8 cellular contexts compared by ENCODE assay signal in the genomic region with DNA sequence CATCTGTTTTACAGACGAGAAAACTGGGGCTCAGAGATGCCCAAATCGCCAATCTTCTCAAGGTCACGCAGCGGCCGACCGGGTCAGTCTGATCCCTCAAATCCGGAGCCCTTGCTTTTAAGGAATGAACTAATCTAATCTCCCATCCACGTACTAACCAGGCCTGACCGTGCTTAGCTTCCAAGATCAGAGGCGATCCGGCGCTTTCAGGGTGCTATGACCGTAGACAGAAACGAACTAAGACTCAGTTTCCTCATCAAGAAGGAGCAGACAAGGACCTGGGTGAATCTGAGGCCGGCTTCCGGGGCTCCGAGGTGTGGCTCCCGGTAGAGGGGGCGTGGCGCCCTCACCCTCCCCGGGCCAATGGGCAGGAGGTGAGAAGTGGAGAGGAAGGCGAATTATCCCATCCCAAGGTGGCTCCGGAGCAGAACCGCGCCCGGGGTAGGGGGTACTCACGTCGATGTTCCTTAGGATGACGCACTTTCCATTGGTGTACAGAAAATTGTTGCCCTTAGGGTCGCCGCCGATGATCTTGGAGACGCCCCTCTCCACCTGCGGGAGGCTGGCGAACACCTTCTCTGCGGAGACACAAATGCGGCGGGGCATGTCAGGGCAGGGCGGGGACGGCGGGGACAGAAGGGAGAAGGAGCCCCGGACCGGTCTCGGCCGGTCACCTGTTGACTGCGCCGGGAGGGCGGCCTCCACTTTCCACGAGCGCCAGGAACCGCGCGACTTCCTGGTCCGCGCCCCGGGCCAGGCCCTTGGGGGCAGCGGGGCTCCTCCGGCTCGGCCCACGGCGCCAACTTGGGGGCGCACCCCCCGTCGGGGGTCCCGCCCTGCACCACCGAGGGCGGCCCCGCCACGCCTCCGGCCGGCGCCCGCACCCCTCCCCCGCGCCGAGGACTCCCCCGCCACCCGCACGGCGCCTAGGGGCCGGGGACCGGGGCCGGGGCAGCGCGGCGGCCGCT. TPM values are rescaled to one million over a fixed set of nuclear protein-coding genes. Genes with fewer than 3 reads are reported as not detected.
A peak's percentile ranks its signal among the peaks of the same experiment; 100 is the strongest.
DNase-seq lines count a peak whose midpoint lies in the region; ATAC-seq, FAIRE-seq and TF ChIP-seq lines count a peak whose summit lies in the region.

No MANE protein-coding gene starts in this region.

- no peaks in the 10 kb centered on the region for H3K9me2 ChIP-seq in Loucy (replicated peaks; ENCODE audit: low read depth, low read length)

- H3K4me2 ChIP-seq in Loucy (ENCODE audit: low read depth, low read length, poor library complexity, severe bottlenecking) = peak overlapping the region; percentile 99

- DNase-seq in GM12891 (ENCODE audit: insufficient read length, low spot score) (peak; percentile 70), H4 (ENCODE audit: low spot score) (peak; percentile 53), coronary artery (ENCODE audit: low spot score) (no peak), memory B cell (ENCODE audit: low spot score in 2 of 2) (peak; percentile 44 to 58), epidermal melanocyte (ENCODE audit: insufficient read length, low spot score) (no peak)
- DNase-seq in activated CD4-positive, alpha-beta T cell treated with anti-CD3 and anti-CD28 coated beads for 4 hours = peak; percentile 63 to 68

- H3K79me2 ChIP-seq in Loucy (ENCODE audit: insufficient read depth, low read length) = peaks cover 72% of the 10 kb centered on the region

- peak overlapping the region; percentile 86 to 99 for H3K27ac ChIP-seq in coronary artery

- ATAC-seq in memory B cell (ENCODE audit: low read depth) = peak; percentile 31
- ATAC-seq in stimulated activated memory B cell treated with anti-CD40 and anti-IgM and Interleukin-4, amounts not matched to agents 10 μg/mL and 1 μg/mL and 100 μg/mL, for 72 hours = peak; percentile 66

- peak overlapping the region; percentile 94 for H3K9ac ChIP-seq in Loucy (ENCODE audit: low read depth, low read length, poor library complexity, severe bottlenecking)

- peak overlapping the region; percentile 92 for H3K4me3 ChIP-seq in Loucy (ENCODE audit: low read length, poor library complexity, severe bottlenecking)
- peak overlapping the region; percentile 97 for H3K4me3 ChIP-seq in coronary artery

- no peaks in the 10 kb centered on the region for H3K27me3 Mint-ChIP-seq in memory B cell
- H3K27me3 Mint-ChIP-seq in stimulated activated memory B cell treated with anti-CD40 and anti-IgM and Interleukin-4, amounts not matched to agents 10 μg/mL and 1 μg/mL and 100 μg/mL, for 72 hours = no peaks in the 10 kb centered on the region

- TF ChIP-seq POLR2A in GM12891 (IDR thresholded peaks at IDR 0.05; ENCODE audit: low read depth, low read length) = no peak

- TF ChIP-seq CTCF in Loucy (conservative IDR thresholded peaks at IDR 0.05; ENCODE audit: low read length) = no peak
- no peak for TF ChIP-seq CTCF in coronary artery (IDR thresholded peaks at IDR 0.05)

- no peaks in the 10 kb centered on the region for H3K27me3 ChIP-seq in Loucy (ENCODE audit: insufficient read depth, low read length, poor library complexity, severe bottlenecking)

- H3K9me3 ChIP-seq in Loucy (ENCODE audit: insufficient read depth, low read depth, low read length) = no peaks in the 10 kb centered on the region

- H3K36me3 ChIP-seq in Loucy (ENCODE audit: insufficient read depth, low read length) = peaks cover 48% of the 10 kb centered on the region; the same call in 1 of the 2 replicates

- peaks cover 52% of the 10 kb centered on the region for H4K20me1 ChIP-seq in Loucy (ENCODE audit: insufficient read depth, low read length, poor library complexity, severe bottlenecking)

- FAIRE-seq in GM12891 (lab: Jason Lieb, UNC) = peak; percentile 78

- peak overlapping the region; percentile 96 for H3K4me3 Mint-ChIP-seq in memory B cell
- H3K4me3 Mint-ChIP-seq in stimulated activated memory B cell treated with anti-CD40 and anti-IgM and Interleukin-4, amounts not matched to agents 10 μg/mL and 1 μg/mL and 100 μg/mL, for 72 hours = peak overlapping the region; percentile 97

- H2AFZ ChIP-seq in Loucy (ENCODE audit: low read length) = no peak overlapping the region

- no peaks in the 10 kb centered on the region for H3K9me3 Mint-ChIP-seq in memory B cell
- no peaks in the 10 kb centered on the region for H3K9me3 Mint-ChIP-seq in stimulated activated memory B cell treated with anti-CD40 and anti-IgM and Interleukin-4, amounts not matched to agents 10 μg/mL and 1 μg/mL and 100 μg/mL, for 72 hours

- H3K27ac Mint-ChIP-seq in memory B cell = peak overlapping the region; percentile 84
- peak overlapping the region; percentile 99 for H3K27ac Mint-ChIP-seq in stimulated activated memory B cell treated with anti-CD40 and anti-IgM and Interleukin-4, amounts not matched to agents 10 μg/mL and 1 μg/mL and 100 μg/mL, for 72 hours

- H3K4me1 ChIP-seq in Loucy (ENCODE audit: insufficient read depth, low read length, poor library complexity, severe bottlenecking) = peaks cover 76% of the 10 kb centered on the region

- H3K36me3 Mint-ChIP-seq in memory B cell = peaks cover 18% of the 10 kb centered on the region
- H3K36me3 Mint-ChIP-seq in stimulated activated memory B cell treated with anti-CD40 and anti-IgM and Interleukin-4, amounts not matched to agents 10 μg/mL and 1 μg/mL and 100 μg/mL, for 72 hours = peaks cover 49% of the 10 kb centered on the region

- H3K4me1 Mint-ChIP-seq in memory B cell = peaks cover 50% of the 10 kb centered on the region
- peaks cover 77% of the 10 kb centered on the region for H3K4me1 Mint-ChIP-seq in stimulated activated memory B cell treated with anti-CD40 and anti-IgM and Interleukin-4, amounts not matched to agents 10 μg/mL and 1 μg/mL and 100 μg/mL, for 72 hours

- H3F3A ChIP-seq in Loucy (ENCODE audit: low read depth) = no peaks in the 10 kb centered on the region

TF ChIP-seq in GM12891, 5 proteins besides CTCF, POLR2A, EP300 and RAD21:
- TF ChIP-seq POLR2AphosphoS5 (IDR thresholded peaks at IDR 0.05; ENCODE audit: low read depth, low read length) (peak; percentile 58; the same call in 1 of the 2 replicates), PAX5 (IDR thresholded peaks at IDR 0.05; ENCODE audit: insufficient read depth, low read length, severe bottlenecking) (no peak), POU2F2 (IDR thresholded peaks at IDR 0.05; ENCODE audit: low read depth, low read length) (no peak)

RNA-seq across cellular contexts. Expression of gene WDR1, which starts 0.7 kb away (rescaled TPM):
- polyA plus RNA-seq in GM12891 (2012; ENCODE audit: low read depth, missing spikeins) = 199 TPM
- 189 and 209 TPM in 2 replicates for total RNA-seq in H4 (2014; rRNA removed; shearing (Covaris generic))

Comparison
In these comparisons a context has a peak if more than half of its experiments do, and no peak if none do; other contexts are left out.
1. DNase-seq: peak in GM12891 (single experiment), H4 (single experiment), activated CD4-positive, alpha-beta T cell treated with anti-CD3 and anti-CD28 coated beads for 4 hours (2 of 2) and memory B cell (2 of 2); none in coronary artery (single experiment) and epidermal melanocyte (single experiment).